In the genomic region with DNA sequence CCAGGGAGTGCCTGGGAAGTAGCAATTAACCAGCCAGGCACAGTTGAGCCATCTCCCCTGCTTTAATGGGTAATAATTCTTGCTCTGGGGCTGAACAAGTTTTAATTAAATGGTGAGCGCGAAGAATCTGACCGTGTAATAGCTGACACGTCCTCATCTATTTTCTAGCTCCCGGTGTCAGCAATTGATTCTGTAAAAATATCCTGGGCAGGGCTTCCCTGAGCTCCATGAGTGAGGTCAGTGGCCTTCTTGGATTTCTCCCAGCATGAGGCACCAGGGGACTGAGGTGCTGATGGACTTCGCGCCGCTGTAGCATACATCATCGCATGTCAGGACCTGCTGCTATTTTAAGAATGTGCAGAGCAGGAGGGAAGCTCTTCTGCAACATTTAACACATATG, we compare ENCODE assay signal across 1 cellular context.
TF ChIP-seq lines count a peak whose summit lies in the region.

No MANE protein-coding gene starts in this region.

TF ChIP-seq in H1, 55 proteins besides CTCF, POLR2A, EP300 and RAD21:
- TF ChIP-seq EZH2 (IDR thresholded peaks at IDR 0.05; ENCODE audit: low read depth, low read length, severe bottlenecking), result no peak
- TF ChIP-seq, protein P1, sequence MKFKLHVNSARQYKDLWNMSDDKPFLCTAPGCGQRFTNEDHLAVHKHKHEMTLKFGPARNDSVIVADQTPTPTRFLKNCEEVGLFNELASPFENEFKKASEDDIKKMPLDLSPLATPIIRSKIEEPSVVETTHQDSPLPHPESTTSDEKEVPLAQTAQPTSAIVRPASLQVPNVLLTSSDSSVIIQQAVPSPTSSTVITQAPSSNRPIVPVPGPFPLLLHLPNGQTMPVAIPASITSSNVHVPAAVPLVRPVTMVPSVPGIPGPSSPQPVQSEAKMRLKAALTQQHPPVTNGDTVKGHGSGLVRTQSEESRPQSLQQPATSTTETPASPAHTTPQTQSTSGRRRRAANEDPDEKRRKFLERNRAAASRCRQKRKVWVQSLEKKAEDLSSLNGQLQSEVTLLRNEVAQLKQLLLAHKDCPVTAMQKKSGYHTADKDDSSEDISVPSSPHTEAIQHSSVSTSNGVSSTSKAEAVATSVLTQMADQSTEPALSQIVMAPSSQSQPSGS (IDR thresholded peaks at IDR 0.05; ENCODE audit: low read length), result no peak
